ENCODE assay signal across 23 cellular contexts in the genomic region with DNA sequence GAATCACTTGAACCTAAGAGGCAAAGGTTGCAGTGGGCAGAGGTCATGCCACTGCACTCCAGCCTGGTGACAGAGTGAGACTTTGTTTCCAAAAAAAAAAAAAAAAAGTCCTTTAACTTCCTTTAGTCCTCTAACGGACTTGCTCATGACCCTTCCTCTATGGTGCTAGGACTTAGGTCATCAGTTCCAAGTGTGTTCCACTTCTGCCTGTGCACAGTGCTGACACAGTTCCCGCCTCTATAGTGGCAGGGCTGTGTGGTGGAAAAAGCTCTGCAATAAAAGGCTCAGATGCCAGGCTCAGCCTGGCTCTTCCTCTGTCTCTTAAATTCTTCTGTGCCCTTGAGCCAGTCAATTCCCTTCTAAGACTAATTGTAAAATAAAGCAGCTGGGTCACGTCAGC. TPM values are rescaled to one million over a fixed set of nuclear protein-coding genes. Genes with fewer than 3 reads are reported as not detected.
A peak's percentile ranks its signal among the peaks of the same experiment; 100 is the strongest.
DNase-seq lines count a peak whose midpoint lies in the region; ATAC-seq, FAIRE-seq and TF ChIP-seq lines count a peak whose summit lies in the region.
"Had no signal": no experiment of that assay in that cellular context is flagged by ENCODE, and none has a peak within 500 bp of the region (broad histone marks: within the 10 kb centered on the region; RNA-seq: fewer than 3 reads in every experiment).

No MANE protein-coding gene starts in this region.

- H3K4me1 Mint-ChIP-seq in activated T-cell treated with anti-CD3 and anti-CD28 coated beads, Interleukin-2, amount 50 U/mL, for 24 hours (ENCODE audit: low read depth) = no peaks in the 10 kb centered on the region
- no peaks in the 10 kb centered on the region for H3K4me1 Mint-ChIP-seq in activated T-cell treated with anti-CD3 and anti-CD28 coated beads, Interleukin-2, amount 50 U/mL, for 72 hours (ENCODE audit: low read depth)
- peaks cover 3% of the 10 kb centered on the region for H3K4me1 Mint-ChIP-seq in type B pancreatic cell (ENCODE audit: unreplicated experiment)
- H3K4me1 Mint-ChIP-seq: B cell had no signal

- no peak for DNase-seq in activated T-cell treated with anti-CD3 and anti-CD28 coated beads, Interleukin-2, amount 50 U/mL, for 24 hours
- DNase-seq in activated T-cell treated with anti-CD3 and anti-CD28 coated beads, Interleukin-2, amount 50 U/mL, for 72 hours = no peak
- DNase-seq in right lobe of liver = no peak
- DNase-seq in HepG2 (ENCODE audit: low spot score) = no peak
- DNase-seq in type B pancreatic cell (ENCODE audit: extremely low spot score, unreplicated experiment) = peak; percentile 16
- DNase-seq in H4 (ENCODE audit: low spot score) = no peak
- DNase-seq in glomerular visceral epithelial cell (ENCODE audit: extremely low spot score) = no peak
- DNase-seq: AML-193; Caco-2; Calu3; CD4-positive, alpha-beta T cell; CD8-positive, alpha-beta T cell; DMS79 treated with DMSO at 0.1 percent for 48 hours; GF-D8 had no signal

- no peak overlapping the region for H3K27ac ChIP-seq in right lobe of liver
- H3K27ac ChIP-seq in HepG2 (ENCODE audit: extremely low read length, insufficient read depth, low read length) = no peak overlapping the region
- H3K27ac ChIP-seq: 22Rv1; A549; BLaER1 treated with 17β-estradiol and CSF1 and Interleukin-3, amounts not matched to agents 10 nM and 100 nM; C4-2B had no signal

- H3K4me1 ChIP-seq in right lobe of liver = peaks cover 0 to 28% (median 4%) of the 10 kb centered on the region in 4 donors
- H3K4me1 ChIP-seq in HepG2 (ENCODE audit: insufficient read depth, low read length) = no peaks in the 10 kb centered on the region
- H3K4me1 ChIP-seq: A549, Caco-2 had no signal

- no peak for TF ChIP-seq POLR2A in right lobe of liver (IDR thresholded peaks at IDR 0.05)
- no peak for TF ChIP-seq POLR2A in HepG2 (IDR thresholded peaks at IDR 0.05; ENCODE audit: insufficient read depth in 1 of 2, low read depth in 2 of 2, low read length in 2 of 2)

- no peak for FAIRE-seq in HepG2 (lab: Jason Lieb, UNC)
- FAIRE-seq: A549, D721Med, G401.6, GM12891, GM19239 had no signal

- 77% methylated on average over 3 of the region's 3 CpGs for WGBS in right lobe of liver (ENCODE audit: insufficient coverage, low coverage, low lambda C conversion rate, missing lambda C conversion rate)
- 98% methylated on average over 3 of the region's 3 CpGs for WGBS in HepG2 (ENCODE audit: low lambda C conversion rate)

- intact Hi-C loops in right lobe of liver (cut with DNase I) (no loop called here), HepG2 (cut with micrococcal nuclease; ENCODE audit: unreplicated experiment) (no loop called here)

- in situ Hi-C loops in HepG2 (cut with HindIII; ENCODE audit: extremely low pct_ligation_motif_present, low pct_unique_long_range_greater_than_20kb) = no loop called here

- H3K4me3 ChIP-seq in right lobe of liver (no peak overlapping the region), HepG2 (replicated peaks in 1 of 3; ENCODE audit: insufficient read depth in 1 of 3, low read depth in 2 of 3, low read length in 3 of 3) (no peak overlapping the region)
- H3K4me3 ChIP-seq: A549; BLaER1 treated with 17β-estradiol and CSF1 and Interleukin-3, amounts not matched to agents 10 nM and 100 nM had no signal

- H3K36me3 ChIP-seq in right lobe of liver (peaks cover 0 to 4% (median 0%) of the 10 kb centered on the region in 4 donors), HepG2 (replicated peaks in 1 of 2; ENCODE audit: control insufficient read depth in 1 of 2, insufficient read depth in 2 of 2, low read length in 2 of 2) (peaks cover 2 to 18% of the 10 kb centered on the region in 2 experiments; a peak in 2 of 5 replicates)

- H4K20me1 ChIP-seq in HepG2 (ENCODE audit: insufficient read depth, low read length) = no peaks in the 10 kb centered on the region

- no peaks in the 10 kb centered on the region for H3K27me3 Mint-ChIP-seq in activated T-cell treated with anti-CD3 and anti-CD28 coated beads, Interleukin-2, amount 50 U/mL, for 24 hours
- no peaks in the 10 kb centered on the region for H3K27me3 Mint-ChIP-seq in activated T-cell treated with anti-CD3 and anti-CD28 coated beads, Interleukin-2, amount 50 U/mL, for 72 hours (ENCODE audit: low read depth)
- H3K27me3 Mint-ChIP-seq in type B pancreatic cell = no peaks in the 10 kb centered on the region
- H3K27me3 Mint-ChIP-seq: B cell; CD4-positive, alpha-beta T cell had no signal

- no peaks in the 10 kb centered on the region for H3K79me2 ChIP-seq in HepG2 (ENCODE audit: insufficient read depth, low read length)

- H3K4me2 ChIP-seq in HepG2 (ENCODE audit: low read depth, low read length) = no peak overlapping the region
- H3K4me2 ChIP-seq: A549; BLaER1 treated with 17β-estradiol and CSF1 and Interleukin-3, amounts not matched to agents 10 nM and 100 nM had no signal

- ATAC-seq in activated T-cell treated with anti-CD3 and anti-CD28 coated beads, Interleukin-2, amount 50 U/mL, for 72 hours (replicated peaks in 1 of 2) = no peak
- ATAC-seq in right lobe of liver (peak in 3 of 4 donors; percentile 14 to 36 (median 31)), HepG2 (no peak)
- ATAC-seq: A549; CD8-positive, alpha-beta T cell had no signal

- peaks cover 11% of the 10 kb centered on the region for H3K36me3 Mint-ChIP-seq in activated T-cell treated with anti-CD3 and anti-CD28 coated beads, Interleukin-2, amount 50 U/mL, for 24 hours (ENCODE audit: low read depth)
- H3K36me3 Mint-ChIP-seq in activated T-cell treated with anti-CD3 and anti-CD28 coated beads, Interleukin-2, amount 50 U/mL, for 72 hours (ENCODE audit: insufficient read depth in 2 of 2) = no peaks in the 10 kb centered on the region
- H3K36me3 Mint-ChIP-seq in type B pancreatic cell = peaks cover 26% of the 10 kb centered on the region

- no peak for TF ChIP-seq RAD21 in HepG2 (CRISPR knock-in tag; IDR thresholded peaks at IDR 0.05)

- no TSS peak for BruUV-seq in HepG2 (replicated peaks; lab: Mats Ljungman, UMichigan)

- no peak overlapping the region for H2AFZ ChIP-seq in HepG2 (ENCODE audit: low read length)

- POLR2A ChIA-PET in HepG2 (lab: Yijun Ruan, JAX) = no interaction called here

- no peaks in the 10 kb centered on the region for H3K9me3 ChIP-seq in right lobe of liver
- H3K9me3 ChIP-seq in HepG2 (ENCODE audit: low read length) = no peaks in the 10 kb centered on the region
- H3K9me3 ChIP-seq: A549; BLaER1 treated with 17β-estradiol and CSF1 and Interleukin-3, amounts not matched to agents 10 nM and 100 nM; Caco-2 had no signal

- CTCF ChIA-PET in HepG2 (lab: Yijun Ruan, JAX; ENCODE audit: low intra/inter-chr PET ratio, low total read pairs) = no interaction called here

- H3K27ac Mint-ChIP-seq in activated T-cell treated with anti-CD3 and anti-CD28 coated beads, Interleukin-2, amount 50 U/mL, for 24 hours = peak overlapping the region; percentile 40
- no peak overlapping the region for H3K27ac Mint-ChIP-seq in activated T-cell treated with anti-CD3 and anti-CD28 coated beads, Interleukin-2, amount 50 U/mL, for 72 hours
- H3K27ac Mint-ChIP-seq in type B pancreatic cell = no peak overlapping the region
- H3K27ac Mint-ChIP-seq: B cell; CD4-positive, alpha-beta T cell; CD8-positive, alpha-beta T cell had no signal

- H3K27me3 ChIP-seq in right lobe of liver = no peaks in the 10 kb centered on the region
- H3K27me3 ChIP-seq in HepG2 (ENCODE audit: control insufficient read depth in 1 of 2, insufficient read depth in 2 of 2, low read length in 2 of 2) = no peaks in the 10 kb centered on the region; a peak in 1 of 5 replicates
- H3K27me3 ChIP-seq: BLaER1 treated with 17β-estradiol and CSF1 and Interleukin-3, amounts not matched to agents 10 nM and 100 nM had no signal

- no peaks in the 10 kb centered on the region for H3K9me3 Mint-ChIP-seq in activated T-cell treated with anti-CD3 and anti-CD28 coated beads, Interleukin-2, amount 50 U/mL, for 24 hours
- no peaks in the 10 kb centered on the region for H3K9me3 Mint-ChIP-seq in activated T-cell treated with anti-CD3 and anti-CD28 coated beads, Interleukin-2, amount 50 U/mL, for 72 hours
- no peaks in the 10 kb centered on the region for H3K9me3 Mint-ChIP-seq in type B pancreatic cell
- H3K9me3 Mint-ChIP-seq: CD4-positive, alpha-beta T cell; CD8-positive, alpha-beta T cell had no signal

- no peak overlapping the region for H3K4me3 Mint-ChIP-seq in activated T-cell treated with anti-CD3 and anti-CD28 coated beads, Interleukin-2, amount 50 U/mL, for 24 hours
- H3K4me3 Mint-ChIP-seq in activated T-cell treated with anti-CD3 and anti-CD28 coated beads, Interleukin-2, amount 50 U/mL, for 72 hours = no peak overlapping the region
- no peak overlapping the region for H3K4me3 Mint-ChIP-seq in type B pancreatic cell
- H3K4me3 Mint-ChIP-seq: B cell; CD4-positive, alpha-beta T cell; CD8-positive, alpha-beta T cell had no signal

- TF ChIP-seq EP300 in HepG2 (IDR thresholded peaks at IDR 0.05; ENCODE audit: low read depth in 2 of 2, low read length in 2 of 2) (no peak), HepG2 (CRISPR knock-in tag; IDR thresholded peaks at IDR 0.05; ENCODE audit: borderline replicate concordance) (no peak)

- no peak overlapping the region for H3K9ac ChIP-seq in HepG2 (ENCODE audit: insufficient read depth, low read depth, low read length)
- H3K9ac ChIP-seq: BLaER1 treated with 17β-estradiol and CSF1 and Interleukin-3, amounts not matched to agents 10 nM and 100 nM had no signal

- TF ChIP-seq CTCF in right lobe of liver (IDR thresholded peaks at IDR 0.05) = no peak
- no peak for TF ChIP-seq CTCF in HepG2 (CRISPR knock-in tag; IDR thresholded peaks at IDR 0.05)
- TF ChIP-seq CTCF in type B pancreatic cell (conservative IDR thresholded peaks at IDR 0.05) = no peak

RNA-seq across cellular contexts. Expression of gene CC2D1B, which starts 22.0 kb away (rescaled TPM):
- total RNA-seq in activated T-cell treated with anti-CD3 and anti-CD28 coated beads, Interleukin-2, amount 50 U/mL, for 72 hours = 10 to 100 TPM; 32.7 to 33.1 TPM
- total RNA-seq in right lobe of liver = 10 to 100 TPM; 11.8 to 18.0 (median 15.1) TPM
- total RNA-seq in HepG2 (2016; rRNA removed; fragmentation: Illumina TruSeq; extraction: Trizol) = 11.5 and 19.2 TPM in 2 replicates
- total RNA-seq in HepG2 (2016; cell fraction: cytosol; rRNA removed; fragmentation: Illumina TruSeq; extraction: Trizol; ENCODE audit: low read depth) = 3.3 and 5.5 TPM in 2 replicates
- 11.9 and 18.4 TPM in 2 replicates for total RNA-seq in HepG2 (2016; cell fraction: insoluble cytoplasmic fraction; rRNA removed; fragmentation: Illumina TruSeq; extraction: Trizol)
- 5.4 and 7.6 TPM in 2 replicates for total RNA-seq in HepG2 (2016; cell fraction: membrane; rRNA removed; fragmentation: Illumina TruSeq; extraction: Trizol)
- total RNA-seq in HepG2 (2016; cell fraction: nucleus; rRNA removed; fragmentation: Illumina TruSeq; extraction: Trizol) = 22.1 and 25.1 TPM in 2 replicates
- 7.2 and 11.7 TPM in 2 replicates for polyA plus RNA-seq in HepG2 (2011; rRNA removed)
- 3.5 and 4.3 TPM in 2 replicates for polyA plus RNA-seq in HepG2 (2011; cell fraction: cytosol; rRNA removed)
- polyA plus RNA-seq in HepG2 (2011; cell fraction: nucleus; rRNA removed) = 30.6 and 35.5 TPM in 2 replicates
- polyA plus RNA-seq in HepG2 (2012) = 6.5 and 7.1 TPM in 2 replicates
- 1.2 and 1.7 TPM in 2 replicates for polyA plus RNA-seq in HepG2 (2016; cell fraction: cytosol; fragmentation: Illumina TruSeq; extraction: Trizol; ENCODE audit: low read depth)
- polyA plus RNA-seq in HepG2 (2016; cell fraction: insoluble cytoplasmic fraction; fragmentation: Illumina TruSeq; extraction: Trizol; ENCODE audit: low read depth) = 10.2 and 12.7 TPM in 2 replicates
- polyA plus RNA-seq in HepG2 (2016; cell fraction: membrane; fragmentation: Illumina TruSeq; extraction: Trizol; ENCODE audit: low read depth) = 3.4 and 4.2 TPM in 2 replicates
- polyA plus RNA-seq in HepG2 (2016; cell fraction: nucleus; fragmentation: Illumina TruSeq; extraction: Trizol; ENCODE audit: insufficient read depth, low read depth) = 34.4 and 38.3 TPM in 2 replicates
- polyA minus RNA-seq in HepG2 (2011; rRNA and poly(A)+ RNA removed; ENCODE audit: low replicate concordance) = 12.4 and 24.4 TPM in 2 replicates
- 11.1 and 13.8 TPM in 2 replicates for polyA minus RNA-seq in HepG2 (2011; cell fraction: cytosol; rRNA and poly(A)+ RNA removed)
- 23.9 and 32.8 TPM in 2 replicates for polyA minus RNA-seq in HepG2 (2011; cell fraction: nucleus; rRNA and poly(A)+ RNA removed)
- 33.7 and 35.9 TPM in 2 replicates for total RNA-seq in type B pancreatic cell (ENCODE audit: low replicate concordance)
- 19.9 and 23.0 TPM in 2 replicates for total RNA-seq in H4 (2014; rRNA removed; shearing (Covaris generic))

Comparison
In these comparisons a context has a peak if more than half of its experiments do, and no peak if none do; other contexts are left out.
1. ATAC-seq: peak in right lobe of liver (3 of 4); none in activated T-cell treated with anti-CD3 and anti-CD28 coated beads, Interleukin-2, amount 50 U/mL, for 72 hours (0 of 2) and HepG2 (single experiment).